In the genomic region with DNA sequence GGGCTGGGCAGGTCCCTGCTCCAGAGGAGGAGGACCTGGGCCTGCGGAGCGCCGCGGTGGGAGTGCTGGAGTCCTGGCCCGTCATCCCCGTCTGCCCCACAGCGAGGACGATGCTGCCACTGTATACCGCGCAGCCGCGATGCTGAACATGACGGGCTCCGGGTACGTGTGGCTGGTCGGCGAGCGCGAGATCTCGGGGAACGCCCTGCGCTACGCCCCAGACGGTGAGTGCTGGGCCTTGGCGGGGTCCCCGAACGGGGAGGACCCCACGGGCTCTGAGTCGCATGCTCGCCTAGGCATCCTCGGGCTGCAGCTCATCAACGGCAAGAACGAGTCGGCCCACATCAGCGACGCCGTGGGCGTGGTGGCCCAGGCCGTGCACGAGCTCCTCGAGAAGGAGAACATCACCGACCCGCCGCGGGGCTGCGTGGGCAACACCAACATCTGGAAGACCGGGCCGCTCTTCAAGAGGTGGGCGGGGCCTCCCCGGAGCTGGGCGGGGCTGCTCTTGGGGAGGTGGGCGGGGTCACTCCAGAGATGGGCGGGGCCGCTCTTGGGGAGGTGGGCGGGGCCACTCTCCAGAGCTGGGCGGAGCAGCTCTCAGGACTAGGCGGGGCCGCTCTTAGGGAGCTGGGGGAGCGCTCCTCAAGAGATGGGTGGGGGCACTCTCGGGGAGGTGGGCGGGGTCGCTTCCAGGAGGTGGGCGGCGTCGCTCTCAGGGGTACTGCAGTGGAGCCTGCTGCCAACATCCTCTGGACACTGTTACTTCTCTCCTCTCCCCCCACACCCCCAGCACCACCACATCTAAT, we compare ENCODE assay signal across 2 cellular contexts.
TF ChIP-seq lines count a peak whose summit lies in the region.

No MANE protein-coding gene starts in this region.

TF ChIP-seq in A549, 52 proteins besides CTCF, POLR2A, EP300 and RAD21:
- TF ChIP-seq, protein P1, sequence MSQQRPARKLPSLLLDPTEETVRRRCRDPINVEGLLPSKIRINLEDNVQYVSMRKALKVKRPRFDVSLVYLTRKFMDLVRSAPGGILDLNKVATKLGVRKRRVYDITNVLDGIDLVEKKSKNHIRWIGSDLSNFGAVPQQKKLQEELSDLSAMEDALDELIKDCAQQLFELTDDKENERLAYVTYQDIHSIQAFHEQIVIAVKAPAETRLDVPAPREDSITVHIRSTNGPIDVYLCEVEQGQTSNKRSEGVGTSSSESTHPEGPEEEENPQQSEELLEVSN (IDR thresholded peaks at IDR 0.05; ENCODE audit: borderline replicate concordance, low read depth) = no peak
- TF ChIP-seq ZC3H11A (IDR thresholded peaks at IDR 0.05) = no peak
- no peak for TF ChIP-seq HDAC2 (IDR thresholded peaks at IDR 0.05)
- TF ChIP-seq CEBPB (IDR thresholded peaks at IDR 0.05) = no peak
- TF ChIP-seq EHMT2 (IDR thresholded peaks at IDR 0.05; ENCODE audit: low read depth) = no peak
- no peak for TF ChIP-seq GATA3 (IDR thresholded peaks at IDR 0.05; ENCODE audit: borderline replicate concordance)
- no peak for TF ChIP-seq RNF2 (IDR thresholded peaks at IDR 0.05; ENCODE audit: borderline replicate concordance, low read depth)
- no peak for TF ChIP-seq ZFP36 (IDR thresholded peaks at IDR 0.05; ENCODE audit: borderline replicate concordance, partially characterized antibody)
- no peak for TF ChIP-seq RFX5 (IDR thresholded peaks at IDR 0.05)
- TF ChIP-seq PHF8 (IDR thresholded peaks at IDR 0.05; ENCODE audit: borderline replicate concordance, low read depth) = no peak

TF ChIP-seq in HCT116, 20 proteins besides CTCF, POLR2A, EP300 and RAD21:
- TF ChIP-seq, protein P2, sequence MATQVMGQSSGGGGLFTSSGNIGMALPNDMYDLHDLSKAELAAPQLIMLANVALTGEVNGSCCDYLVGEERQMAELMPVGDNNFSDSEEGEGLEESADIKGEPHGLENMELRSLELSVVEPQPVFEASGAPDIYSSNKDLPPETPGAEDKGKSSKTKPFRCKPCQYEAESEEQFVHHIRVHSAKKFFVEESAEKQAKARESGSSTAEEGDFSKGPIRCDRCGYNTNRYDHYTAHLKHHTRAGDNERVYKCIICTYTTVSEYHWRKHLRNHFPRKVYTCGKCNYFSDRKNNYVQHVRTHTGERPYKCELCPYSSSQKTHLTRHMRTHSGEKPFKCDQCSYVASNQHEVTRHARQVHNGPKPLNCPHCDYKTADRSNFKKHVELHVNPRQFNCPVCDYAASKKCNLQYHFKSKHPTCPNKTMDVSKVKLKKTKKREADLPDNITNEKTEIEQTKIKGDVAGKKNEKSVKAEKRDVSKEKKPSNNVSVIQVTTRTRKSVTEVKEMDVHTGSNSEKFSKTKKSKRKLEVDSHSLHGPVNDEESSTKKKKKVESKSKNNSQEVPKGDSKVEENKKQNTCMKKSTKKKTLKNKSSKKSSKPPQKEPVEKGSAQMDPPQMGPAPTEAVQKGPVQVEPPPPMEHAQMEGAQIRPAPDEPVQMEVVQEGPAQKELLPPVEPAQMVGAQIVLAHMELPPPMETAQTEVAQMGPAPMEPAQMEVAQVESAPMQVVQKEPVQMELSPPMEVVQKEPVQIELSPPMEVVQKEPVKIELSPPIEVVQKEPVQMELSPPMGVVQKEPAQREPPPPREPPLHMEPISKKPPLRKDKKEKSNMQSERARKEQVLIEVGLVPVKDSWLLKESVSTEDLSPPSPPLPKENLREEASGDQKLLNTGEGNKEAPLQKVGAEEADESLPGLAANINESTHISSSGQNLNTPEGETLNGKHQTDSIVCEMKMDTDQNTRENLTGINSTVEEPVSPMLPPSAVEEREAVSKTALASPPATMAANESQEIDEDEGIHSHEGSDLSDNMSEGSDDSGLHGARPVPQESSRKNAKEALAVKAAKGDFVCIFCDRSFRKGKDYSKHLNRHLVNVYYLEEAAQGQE (IDR thresholded peaks at IDR 0.05; ENCODE audit: low read depth) = no peak
- no peak for TF ChIP-seq EZH2 (IDR thresholded peaks at IDR 0.05)
- TF ChIP-seq CEBPB (IDR thresholded peaks at IDR 0.05; ENCODE audit: low read depth) = no peak
- no peak for TF ChIP-seq SP1 (IDR thresholded peaks at IDR 0.05; ENCODE audit: low read depth)
- TF ChIP-seq MAX (IDR thresholded peaks at IDR 0.05) = no peak
- no peak for TF ChIP-seq ZFX (IDR thresholded peaks at IDR 0.05)
- TF ChIP-seq, protein P3, sequence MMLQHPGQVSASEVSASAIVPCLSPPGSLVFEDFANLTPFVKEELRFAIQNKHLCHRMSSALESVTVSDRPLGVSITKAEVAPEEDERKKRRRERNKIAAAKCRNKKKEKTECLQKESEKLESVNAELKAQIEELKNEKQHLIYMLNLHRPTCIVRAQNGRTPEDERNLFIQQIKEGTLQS (IDR thresholded peaks at IDR 0.05) = no peak
- no peak for TF ChIP-seq SIN3A (IDR thresholded peaks at IDR 0.05; ENCODE audit: low read depth)
- TF ChIP-seq EGR1 (IDR thresholded peaks at IDR 0.05; ENCODE audit: low read depth) = no peak
- TF ChIP-seq FOSL1 (IDR thresholded peaks at IDR 0.05; ENCODE audit: low read depth) = no peak
- no peak for TF ChIP-seq SRF (IDR thresholded peaks at IDR 0.05; ENCODE audit: low read depth)
- TF ChIP-seq ZBTB33 (IDR thresholded peaks at IDR 0.05; ENCODE audit: extremely low read depth, insufficient replicate concordance, low read length) = no peak
- TF ChIP-seq ZNF274 (IDR thresholded peaks at IDR 0.05; ENCODE audit: low read depth, low read length) = no peak
- TF ChIP-seq ELF1 (IDR thresholded peaks at IDR 0.05; ENCODE audit: borderline replicate concordance, low read depth) = no peak
TF ChIP-seq in HCT116: peak in this region for 0.
